ENCODE assay signal across 8 cellular contexts in genomic region chr12:54588110-54588831, GRCh38. TPM values are rescaled to one million over a fixed set of nuclear protein-coding genes. Genes with fewer than 3 reads are reported as not detected.
A peak's percentile ranks its signal among the peaks of the same experiment; 100 is the strongest.
DNase-seq lines count a peak whose midpoint lies in the region; ATAC-seq and TF ChIP-seq lines count a peak whose summit lies in the region.

TSS of gene PPP1R1A (minus strand) at chr12:54588659. CDS start at chr12:54588488, 171 bp downstream.

- no peaks in the 10 kb centered on the region for H3K27me3 ChIP-seq in right atrium auricular region

- CTCF ChIA-PET in activated B cell treated with CpG ODN at 0.5 μM for 24 hours (lab: Charles Lee) = no interaction called here

- H3K4me1 Mint-ChIP-seq in activated B cell treated with CpG ODN at 0.5 μM for 24 hours = peaks cover 7% of the 10 kb centered on the region

- DNase-seq in activated B cell treated with CpG ODN at 0.5 μM for 24 hours = no peak
- no peak for DNase-seq in right atrium auricular region (ENCODE audit: low spot score)
- no peak for DNase-seq in renal cortical epithelial cell (ENCODE audit: low read depth)
- DNase-seq in KBM-7 = no peak
- DNase-seq in NCI-H128 (lab: John Stamatoyannopoulos, UW; ENCODE audit: unreplicated experiment) = no peak
- no peak for DNase-seq in NOMO-1 treated with DMSO at 0.1 percent for 48 hours (lab: John Stamatoyannopoulos, UW; ENCODE audit: unreplicated experiment)

- H3K9me3 ChIP-seq in ES-I3 (ENCODE audit: control insufficient read depth, insufficient read depth, low read length) (no peaks in the 10 kb centered on the region), right atrium auricular region (no peaks in the 10 kb centered on the region)

- peak within 1 kb of the TSS; percentile 63; the same call in 1 of the 2 replicates for H3K9ac ChIP-seq in ES-I3 (ENCODE audit: low read depth, low read length)

- POLR2A ChIA-PET in activated B cell treated with CpG ODN at 0.5 μM for 24 hours (lab: Charles Lee) = no interaction called here

- H3K4me1 ChIP-seq in ES-I3 (ENCODE audit: insufficient read depth, low read length) (peaks cover 25% of the 10 kb centered on the region), right atrium auricular region (peaks cover 0 to 41% of the 10 kb centered on the region in 2 donors)

- TF ChIP-seq CTCF in activated B cell treated with CpG ODN at 0.5 μM for 24 hours (IDR thresholded peaks at IDR 0.05) (no peak), right atrium auricular region (IDR thresholded peaks at IDR 0.05) (no peak)

- no peak for ATAC-seq in activated B cell treated with CpG ODN at 0.5 μM for 24 hours (ENCODE audit: low read depth)
- no peak for ATAC-seq in GM19328 (IDR thresholded peaks at IDR 0.05; ENCODE audit: unreplicated experiment)

- H3K9me3 Mint-ChIP-seq in activated B cell treated with CpG ODN at 0.5 μM for 24 hours = no peaks in the 10 kb centered on the region

- H3K36me3 Mint-ChIP-seq in activated B cell treated with CpG ODN at 0.5 μM for 24 hours (ENCODE audit: low read depth) = no peaks in the 10 kb centered on the region

- peak within 1 kb of the TSS; percentile 6 for H3K4me3 Mint-ChIP-seq in activated B cell treated with CpG ODN at 0.5 μM for 24 hours

- H3K4me3 ChIP-seq in right atrium auricular region = peak within 1 kb of the TSS; percentile 54 to 58

- peaks cover 72% of the 10 kb centered on the region for H3K27me3 Mint-ChIP-seq in activated B cell treated with CpG ODN at 0.5 μM for 24 hours

- H3K36me3 ChIP-seq in ES-I3 (ENCODE audit: insufficient read depth, low read length) (no peaks in the 10 kb centered on the region), right atrium auricular region (no peaks in the 10 kb centered on the region)

- no peak within 1 kb of the TSS for H3K27ac Mint-ChIP-seq in activated B cell treated with CpG ODN at 0.5 μM for 24 hours

- peak within 1 kb of the TSS; percentile 75 to 80 for H3K27ac ChIP-seq in right atrium auricular region

- in situ Hi-C loops in KBM-7 (cut with MboI; ENCODE audit: low pct_unique_long_range_greater_than_20kb, low sequenced_read_pairs) = no loop called here

- intact Hi-C loops in activated B cell treated with CpG ODN at 0.5 μM for 24 hours (cut with micrococcal nuclease) = no loop called here

RNA-seq across cellular contexts. Expression of gene PPP1R1A, which starts in this region (rescaled TPM):
- not detected in 2 replicates for total RNA-seq in activated B cell treated with CpG ODN at 0.5 μM for 24 hours
- total RNA-seq in right atrium auricular region = 100 to 1,000 TPM; 104 to 111 TPM
- total RNA-seq in renal cortical epithelial cell = 4.0 and 28.2 TPM in 2 replicates
